In the genomic region with DNA sequence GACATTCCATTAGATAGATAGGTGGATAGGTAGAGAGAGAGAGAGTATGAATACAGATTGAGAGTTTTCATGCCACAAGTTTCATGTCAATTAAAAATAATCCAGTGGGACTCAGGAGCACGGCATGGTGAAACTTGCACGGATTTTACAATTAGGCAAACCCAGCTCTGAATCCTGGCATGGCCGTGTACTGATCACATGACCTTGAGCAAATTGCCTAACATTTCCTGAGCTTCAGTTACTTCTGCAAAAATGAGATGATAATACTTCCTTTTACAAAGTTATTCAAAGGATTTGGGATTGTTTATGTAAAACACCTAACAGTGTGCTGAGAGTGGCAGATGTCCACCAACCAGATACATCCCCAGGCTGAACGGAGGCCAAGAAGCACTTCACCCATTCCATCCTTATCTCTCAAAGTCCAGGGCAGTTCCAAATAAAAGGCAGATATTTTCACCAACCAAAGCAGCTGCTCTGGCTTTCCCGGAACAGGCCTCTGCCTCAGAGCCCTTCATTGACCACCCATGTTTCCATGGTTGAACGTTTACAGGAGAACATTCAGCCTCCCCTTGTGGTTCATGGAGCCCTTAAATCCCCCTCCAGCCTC, we compare ENCODE assay signal across 2 cellular contexts.
TF ChIP-seq lines count a peak whose summit lies in the region.

No MANE protein-coding gene starts in this region.

TF ChIP-seq in A549, 52 proteins besides CTCF, POLR2A, EP300 and RAD21:
- TF ChIP-seq CHD2 (IDR thresholded peaks at IDR 0.05; ENCODE audit: low read length, partially characterized antibody) = no peak
- TF ChIP-seq ZC3H11A (IDR thresholded peaks at IDR 0.05) = 0 out of 2 replicates have a peak, but pooled peaks have one; percentile 1

TF ChIP-seq in IMR-90, 13 proteins besides CTCF, POLR2A, EP300 and RAD21:
- no peak for TF ChIP-seq SMC3 (IDR thresholded peaks at IDR 0.05; ENCODE audit: low read depth, low read length)
- no peak for TF ChIP-seq BHLHE40 (IDR thresholded peaks at IDR 0.05; ENCODE audit: low read depth, low read length)
- TF ChIP-seq MXI1 (IDR thresholded peaks at IDR 0.05; ENCODE audit: borderline replicate concordance, low read depth, low read length) = no peak
- TF ChIP-seq CHD1 (IDR thresholded peaks at IDR 0.05; ENCODE audit: low read depth, low read length) = no peak
- no peak for TF ChIP-seq RFX5 (IDR thresholded peaks at IDR 0.05; ENCODE audit: low read depth, low read length)
- TF ChIP-seq RCOR1 (IDR thresholded peaks at IDR 0.05; ENCODE audit: insufficient replicate concordance, low read length) = no peak
- peak; percentile 49; the same call in 1 of the 2 replicates for TF ChIP-seq CEBPB (IDR thresholded peaks at IDR 0.05; ENCODE audit: low read depth, low read length)
- TF ChIP-seq, protein P1, sequence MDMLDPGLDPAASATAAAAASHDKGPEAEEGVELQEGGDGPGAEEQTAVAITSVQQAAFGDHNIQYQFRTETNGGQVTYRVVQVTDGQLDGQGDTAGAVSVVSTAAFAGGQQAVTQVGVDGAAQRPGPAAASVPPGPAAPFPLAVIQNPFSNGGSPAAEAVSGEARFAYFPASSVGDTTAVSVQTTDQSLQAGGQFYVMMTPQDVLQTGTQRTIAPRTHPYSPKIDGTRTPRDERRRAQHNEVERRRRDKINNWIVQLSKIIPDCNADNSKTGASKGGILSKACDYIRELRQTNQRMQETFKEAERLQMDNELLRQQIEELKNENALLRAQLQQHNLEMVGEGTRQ (IDR thresholded peaks at IDR 0.05; ENCODE audit: low read depth, low read length) = peak; percentile 66
